In genomic region chr2:220228310-220229006, GRCh38 we compare ENCODE assay signal across 9 cellular contexts.
DNase-seq lines count a peak whose midpoint lies in the region; ATAC-seq and TF ChIP-seq lines count a peak whose summit lies in the region.
"Had no signal": no experiment of that assay in that cellular context is flagged by ENCODE, and none has a peak within 500 bp of the region (broad histone marks: within the 10 kb centered on the region; RNA-seq: fewer than 3 reads in every experiment).

No MANE protein-coding gene starts in this region.

- ATAC-seq in foreskin keratinocyte: peak; percentile 75

- POLR2A ChIA-PET in HEK293T (lab: Yijun Ruan, JAX): no interaction called here

- no peak overlapping the region for H2AFZ ChIP-seq in smooth muscle cell (ENCODE audit: low read depth)

- H3K4me2 ChIP-seq in smooth muscle cell: peak overlapping the region; percentile 67

- 52% methylated on average over 8 of the region's 8 CpGs for WGBS in smooth muscle cell (ENCODE audit: low lambda C conversion rate)

- H3K27ac ChIP-seq in foreskin keratinocyte (no peak overlapping the region), smooth muscle cell (ENCODE audit: low read depth) (peak overlapping the region; percentile 37)

- H4K20me1 ChIP-seq in smooth muscle cell (ENCODE audit: low read depth): no peaks in the 10 kb centered on the region

- no peaks in the 10 kb centered on the region for H3K9me3 ChIP-seq in smooth muscle cell (replicated peaks; ENCODE audit: low read depth)

- H3K4me1 ChIP-seq in foreskin keratinocyte (peaks cover 20% of the 10 kb centered on the region), smooth muscle cell (ENCODE audit: low read depth) (no peaks in the 10 kb centered on the region)

- no peak for TF ChIP-seq CTCF in foreskin keratinocyte (conservative IDR thresholded peaks at IDR 0.05)
- no peak for TF ChIP-seq CTCF in smooth muscle cell (IDR thresholded peaks at IDR 0.05; ENCODE audit: borderline replicate concordance, insufficient read depth, poor library complexity, severe bottlenecking)

- H3K9ac ChIP-seq in smooth muscle cell (ENCODE audit: low read depth): no peak overlapping the region

- no peaks in the 10 kb centered on the region for H3K79me2 ChIP-seq in smooth muscle cell (ENCODE audit: low read depth)

- H3F3A ChIP-seq in smooth muscle cell (ENCODE audit: low read depth): peaks cover 6% of the 10 kb centered on the region

- CTCF ChIA-PET in HEK293T (lab: Yijun Ruan, JAX): no interaction called here

- no peaks in the 10 kb centered on the region for H3K36me3 ChIP-seq in smooth muscle cell (ENCODE audit: low read depth)

- no peak overlapping the region for H3K4me3 ChIP-seq in smooth muscle cell

- no peaks in the 10 kb centered on the region for H3K27me3 ChIP-seq in foreskin keratinocyte
- no peaks in the 10 kb centered on the region for H3K27me3 ChIP-seq in smooth muscle cell (ENCODE audit: low read depth)

- peak; percentile 6 for DNase-seq in HEK293T (ENCODE audit: extremely low spot score)
- DNase-seq in SW480 (ENCODE audit: low spot score): peak; percentile 89
- peak; percentile 60 to 80 for DNase-seq in foreskin keratinocyte
- DNase-seq in smooth muscle cell (lab: John Stamatoyannopoulos, UW; ENCODE audit: unreplicated experiment): no peak
- DNase-seq in NOMO-1 (lab: John Stamatoyannopoulos, UW; ENCODE audit: unreplicated experiment in 2 of 2): no peak
- no peak for DNase-seq in cortex of kidney (lab: John Stamatoyannopoulos, UW)
- DNase-seq in NCI-H187 (lab: John Stamatoyannopoulos, UW): no peak
- no peak for DNase-seq in Kasumi-1 (lab: John Stamatoyannopoulos, UW)
- DNase-seq: activated T-cell treated with anti-CD3 and anti-CD28 coated beads, Interleukin-2, amount 50 U/mL, for 24 hours had no signal

TF ChIP-seq in HEK293T, 16 proteins besides CTCF, POLR2A, EP300 and RAD21:
- TF ChIP-seq TARDBP (IDR thresholded peaks at IDR 0.05) (no peak), BHLHE40 (IDR thresholded peaks at IDR 0.05; ENCODE audit: borderline replicate concordance) (no peak), FOXA1 (IDR thresholded peaks at IDR 0.05) (no peak), SUZ12 (IDR thresholded peaks at IDR 0.05) (no peak)

Comparison
In these comparisons a context has a peak if more than half of its experiments do, and no peak if none do; other contexts are left out.
1. DNase-seq: peak in HEK293T (single experiment), SW480 (single experiment) and foreskin keratinocyte (2 of 2); none in smooth muscle cell (single experiment), NOMO-1 (0 of 2), cortex of kidney (single experiment), NCI-H187 (0 of 2) and Kasumi-1 (0 of 2).